In the genomic region with DNA sequence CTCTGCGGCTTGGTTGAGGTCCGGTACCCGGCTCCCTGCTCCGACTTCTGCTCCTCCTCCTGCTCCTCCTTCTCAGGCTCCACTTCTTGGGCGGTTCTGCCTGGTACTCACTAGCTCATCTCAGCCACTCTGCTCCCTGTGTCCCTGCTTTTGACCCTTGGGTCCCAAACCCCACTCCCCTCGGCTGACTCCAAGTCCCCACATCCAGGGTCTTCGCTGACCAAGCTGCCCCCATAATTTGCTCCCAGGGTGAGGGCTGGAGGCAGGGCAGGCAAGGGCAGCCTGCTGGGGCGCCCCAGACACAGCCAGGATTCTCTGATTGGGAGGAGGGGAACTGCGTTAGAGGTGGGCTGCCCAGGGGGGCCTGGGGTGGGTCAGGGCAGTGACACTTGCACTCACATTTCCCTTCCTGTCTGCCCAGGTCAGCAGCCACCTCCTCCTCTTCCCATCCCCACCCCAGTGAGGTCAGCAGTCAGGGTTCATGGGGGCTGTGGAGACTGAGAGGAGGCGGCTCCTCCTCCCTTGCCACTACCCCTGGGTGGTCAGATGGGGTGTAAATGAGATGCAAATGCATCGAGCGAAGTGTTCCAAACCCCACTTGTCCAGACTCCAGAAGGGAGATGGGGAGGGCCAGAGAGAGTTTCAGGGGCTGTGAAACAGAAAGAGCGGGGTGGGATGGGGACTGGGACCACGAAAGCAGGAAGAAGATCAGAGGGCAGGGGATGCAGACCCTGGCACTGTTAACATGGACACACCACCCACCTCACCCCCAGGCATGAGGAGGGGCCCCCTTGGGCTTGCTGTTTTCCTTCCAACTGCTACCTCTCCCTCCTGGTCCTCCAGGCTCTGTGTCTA, we compare ENCODE assay signal across 9 cellular contexts. TPM values are rescaled to one million over a fixed set of nuclear protein-coding genes. Genes with fewer than 3 reads are reported as not detected.
DNase-seq lines count a peak whose midpoint lies in the region; ATAC-seq and TF ChIP-seq lines count a peak whose summit lies in the region.
"Had no signal": no experiment of that assay in that cellular context is flagged by ENCODE, and none has a peak within 500 bp of the region (broad histone marks: within the 10 kb centered on the region; RNA-seq: fewer than 3 reads in every experiment).

No MANE protein-coding gene starts in this region.

- 35 to 53% methylated on average over 5 to 13 of the region's 14 CpGs for WGBS in endodermal cell (ENCODE audit: insufficient coverage in 1 of 2, insufficient read length in 1 of 2), 2 experiments

- H3K4me1 ChIP-seq in HEK293 (ENCODE audit: control insufficient read depth, insufficient read depth, low read length) (peaks cover 3% of the 10 kb centered on the region; the same call in 1 of the 2 replicates), endodermal cell (ENCODE audit: control insufficient read depth, insufficient read depth, low read length) (peaks cover 29% of the 10 kb centered on the region)

- CTCF ChIA-PET in AG04450 (lab: Charles Lee) = interaction anchor here (0.7 to 5.1 kb wide), 9 partner anchors 9 to 120 kb away, joined by 3 to 64 read pairs (median 4); a partner anchor contains a TSS
- CTCF ChIA-PET in HEK293 (lab: Yijun Ruan, JAX) = interaction anchor here (0.6 to 4.6 kb wide), 10 partner anchors 10 to 122 kb away, joined by 3 to 43 read pairs (median 4); a partner anchor contains a TSS

- peaks cover 31% of the 10 kb centered on the region for H3K27me3 Mint-ChIP-seq in endodermal cell (ENCODE audit: insufficient read depth)

- TF ChIP-seq RAD21 in neural cell (conservative IDR thresholded peaks at IDR 0.05) = no peak

- no peaks in the 10 kb centered on the region for H3K27me3 ChIP-seq in AG04450 (ENCODE audit: control insufficient read depth, insufficient read depth, low read length)
- no peaks in the 10 kb centered on the region for H3K27me3 ChIP-seq in endodermal cell (ENCODE audit: control insufficient read depth, insufficient read depth, low read length, poor library complexity, severe bottlenecking)
- no peaks in the 10 kb centered on the region for H3K27me3 ChIP-seq in neural cell (ENCODE audit: insufficient read depth, low read depth, low read length)

- H3K4me3 ChIP-seq in AG04450 (ENCODE audit: low read depth, low read length) (peak overlapping the region; percentile 73), HEK293 (ENCODE audit: low read depth, low read length) (no peak overlapping the region), endodermal cell (ENCODE audit: low read length) (peak overlapping the region; percentile 77), neural cell (ENCODE audit: low read length) (peak overlapping the region; percentile 78)

- H3K36me3 ChIP-seq in HEK293 (ENCODE audit: control insufficient read depth in 2 of 2, insufficient read depth in 1 of 2, low read length in 2 of 2) (peaks cover 0 to 18% of the 10 kb centered on the region in 2 experiments; a peak in 1 of 3 replicates), endodermal cell (ENCODE audit: control insufficient read depth, insufficient read depth, low read length) (peaks cover 17% of the 10 kb centered on the region), neural cell (ENCODE audit: insufficient read depth, low read length) (no peaks in the 10 kb centered on the region)

- no peak for ATAC-seq in GM21737 (IDR thresholded peaks at IDR 0.05; ENCODE audit: unreplicated experiment)

- peaks cover 4% of the 10 kb centered on the region for H3F3A ChIP-seq in neural cell (ENCODE audit: insufficient read depth, low read length, poor library complexity, severe bottlenecking)

- no peak for TF ChIP-seq EP300 in neural cell (conservative IDR thresholded peaks at IDR 0.05; ENCODE audit: poor library complexity, severe bottlenecking)

- no peak for DNase-seq in AG04450 (ENCODE audit: low read depth, low spot score)
- peak; percentile 77 for DNase-seq in endodermal cell
- no peak for DNase-seq in NCI-H2171 (lab: John Stamatoyannopoulos, UW)
- no peak for DNase-seq in activated CD4-positive, CD25-positive, alpha-beta regulatory T cell treated with anti-CD3 and anti-CD28 coated beads, Interleukin-2, amount 50 U/mL, for 72 hours
- no peak for DNase-seq in hippocampal formation (lab: John Stamatoyannopoulos, UW)
- DNase-seq: NCI-H2171 treated with DMSO at 0.1 percent for 48 hours had no signal

- H3K9me3 Mint-ChIP-seq in endodermal cell = no peaks in the 10 kb centered on the region

- H3K4me2 ChIP-seq in neural cell (ENCODE audit: low read length) = no peak overlapping the region

- H3K27ac ChIP-seq in AG04450 (ENCODE audit: low read depth, low read length) (peak overlapping the region; percentile 31), HEK293 (ENCODE audit: extremely low read depth, low read depth, low read length) (no peak overlapping the region), endodermal cell (ENCODE audit: low read depth, low read length) (no peak overlapping the region), neural cell (ENCODE audit: low read length) (no peak overlapping the region)

- H3K4me1 Mint-ChIP-seq in endodermal cell = peaks cover 48% of the 10 kb centered on the region

- peak overlapping the region; percentile 74 for H3K4me3 Mint-ChIP-seq in endodermal cell

- no peaks in the 10 kb centered on the region for H4K20me1 ChIP-seq in neural cell (ENCODE audit: insufficient read depth)

- no peak overlapping the region for H2AFZ ChIP-seq in neural cell (ENCODE audit: low read depth, low read length)

- POLR2A ChIA-PET in AG04450 (lab: Yijun Ruan, JAX) = interaction anchor here (1.0 kb wide), 1 partner anchor 19 kb away, joined by 6 read pairs; a partner anchor contains a TSS
- POLR2A ChIA-PET in HEK293 (lab: Yijun Ruan, JAX) = interaction anchor here (0.8 to 2.0 kb wide), 4 partner anchors 10 to 19 kb away, joined by 3 to 16 read pairs (median 4); a partner anchor contains a TSS

- H3K9ac ChIP-seq in endodermal cell (ENCODE audit: extremely low read depth, low read length, poor library complexity, severe bottlenecking) (no peak overlapping the region), neural cell (ENCODE audit: low read length) (no peak overlapping the region)

- peaks cover 3% of the 10 kb centered on the region for H3K79me2 ChIP-seq in neural cell (replicated peaks; ENCODE audit: insufficient read depth, low read length)

- H3K9me2 ChIP-seq in neural cell (ENCODE audit: insufficient read depth, low read length) = no peaks in the 10 kb centered on the region

- no peak overlapping the region for H3K27ac Mint-ChIP-seq in endodermal cell

- TF ChIP-seq CTCF in AG04450 (IDR thresholded peaks at IDR 0.05; ENCODE audit: low read depth, low read length) (no peak), HEK293 (tag by site-specific recombination; IDR thresholded peaks at IDR 0.05) (no peak), endodermal cell (conservative IDR thresholded peaks at IDR 0.05) (no peak), neural cell (IDR thresholded peaks at IDR 0.05; ENCODE audit: poor library complexity, severe bottlenecking) (no peak)

- peaks cover 11% of the 10 kb centered on the region for H3K36me3 Mint-ChIP-seq in endodermal cell (ENCODE audit: low read depth)

- H3K9me3 ChIP-seq in AG04450 (ENCODE audit: control insufficient read depth, insufficient read depth, low read length) = no peaks in the 10 kb centered on the region
- H3K9me3 ChIP-seq in HEK293 (ENCODE audit: control insufficient read depth, insufficient read depth, low read depth, low read length) = no peaks in the 10 kb centered on the region
- H3K9me3 ChIP-seq in endodermal cell (ENCODE audit: control insufficient read depth, low read length) = no peaks in the 10 kb centered on the region
- no peaks in the 10 kb centered on the region for H3K9me3 ChIP-seq in neural cell (ENCODE audit: low read length)

TF ChIP-seq in HEK293, 187 proteins besides CTCF, POLR2A, EP300 and RAD21 (continues in another document):
- peak; percentile 8; the same call in 1 of the 2 replicates for TF ChIP-seq SP3 (tag by site-specific recombination; IDR thresholded peaks at IDR 0.05)
- no peak for TF ChIP-seq ZNF792 (tag by site-specific recombination; IDR thresholded peaks at IDR 0.05)
- TF ChIP-seq GLIS2 (tag by site-specific recombination; IDR thresholded peaks at IDR 0.05) = 0 out of 2 replicates have a peak, but pooled peaks have one; percentile 58

TF ChIP-seq in neural cell, 6 proteins besides CTCF, POLR2A, EP300 and RAD21 (continues in another document):
- TF ChIP-seq MXI1 (conservative IDR thresholded peaks at IDR 0.05; ENCODE audit: poor library complexity, severe bottlenecking) (no peak), EZH2 (IDR thresholded peaks at IDR 0.05; ENCODE audit: borderline replicate concordance, insufficient read depth, low read length, poor library complexity, severe bottlenecking) (no peak)

RNA-seq across cellular contexts. Expression of a gene that starts 2.1 kb away (rescaled TPM):
- polyA plus RNA-seq in AG04450 (2011; rRNA removed) (39.2 and 47.7 TPM in 2 replicates), neural cell (199 and 216 TPM in 2 replicates)
- polyA minus RNA-seq in AG04450 (2011; rRNA and poly(A)+ RNA removed) = 29.9 and 40.9 TPM in 2 replicates
- total RNA-seq in endodermal cell = 10 to 100 TPM; 40.0 to 43.5 TPM
- 46.1 TPM for polyA plus RNA-seq in endodermal cell (2013, experiment 1 of 2)
- polyA plus RNA-seq in endodermal cell (2013, experiment 2 of 2) = 41.7 TPM
- 131 and 132 TPM in 2 replicates for polyA minus RNA-seq in neural cell

RNA-seq across cellular contexts. Expression of a gene that starts 14.1 kb away (rescaled TPM):
- polyA plus RNA-seq in AG04450 (2011; rRNA removed) = 32.9 and 42.2 TPM in 2 replicates
- 37.7 and 51.9 TPM in 2 replicates for polyA minus RNA-seq in AG04450 (2011; rRNA and poly(A)+ RNA removed)
- total RNA-seq in endodermal cell = 10 to 100 TPM; 31.9 to 35.6 TPM
- polyA plus RNA-seq in endodermal cell (2013, experiment 1 of 2) = 23.1 TPM
- polyA plus RNA-seq in endodermal cell (2013, experiment 2 of 2) = 19.4 TPM
- polyA plus RNA-seq in neural cell = 22.1 and 22.5 TPM in 2 replicates
- polyA minus RNA-seq in neural cell = 25.9 and 33.6 TPM in 2 replicates

RNA-seq across cellular contexts. Expression of a gene that starts 19.4 kb away (rescaled TPM):
- polyA plus RNA-seq in AG04450 (2011; rRNA removed) (31.0 and 39.0 TPM in 2 replicates), neural cell (32.7 and 45.8 TPM in 2 replicates)
- 39.7 and 41.6 TPM in 2 replicates for polyA minus RNA-seq in AG04450 (2011; rRNA and poly(A)+ RNA removed)
- 10 to 100 TPM; 43.3 to 48.9 TPM for total RNA-seq in endodermal cell
- polyA plus RNA-seq in endodermal cell (2013, experiment 1 of 2) = 43.5 TPM
- polyA plus RNA-seq in endodermal cell (2013, experiment 2 of 2) = 37.8 TPM
- 37.7 and 39.2 TPM in 2 replicates for polyA minus RNA-seq in neural cell

RNA-seq across cellular contexts. Expression of a gene that starts 36.1 kb away (rescaled TPM):
- polyA plus RNA-seq in AG04450 (2011; rRNA removed) (not detected in 2 replicates), neural cell (not detected in 2 replicates)
- not detected in 2 replicates for polyA minus RNA-seq in AG04450 (2011; rRNA and poly(A)+ RNA removed)
- total RNA-seq in endodermal cell = not detected
- polyA plus RNA-seq in endodermal cell (2013, experiment 1 of 2) = not detected
- polyA plus RNA-seq in endodermal cell (2013, experiment 2 of 2) = not detected
- polyA minus RNA-seq in neural cell = not detected in 2 replicates

RNA-seq across cellular contexts. Expression of a gene that starts 59.3 kb away (rescaled TPM):
- polyA plus RNA-seq in AG04450 (2011; rRNA removed) = not detected in 2 replicates
- not detected in 2 replicates for polyA minus RNA-seq in AG04450 (2011; rRNA and poly(A)+ RNA removed)
- not detected for total RNA-seq in endodermal cell
- polyA plus RNA-seq in endodermal cell (2013, experiment 1 of 2) = not detected
- not detected for polyA plus RNA-seq in endodermal cell (2013, experiment 2 of 2)
- polyA plus RNA-seq in neural cell = not detected in 2 replicates
- polyA minus RNA-seq in neural cell = not detected in 2 replicates
